ENCODE assay signal across 8 cellular contexts in the genomic region with DNA sequence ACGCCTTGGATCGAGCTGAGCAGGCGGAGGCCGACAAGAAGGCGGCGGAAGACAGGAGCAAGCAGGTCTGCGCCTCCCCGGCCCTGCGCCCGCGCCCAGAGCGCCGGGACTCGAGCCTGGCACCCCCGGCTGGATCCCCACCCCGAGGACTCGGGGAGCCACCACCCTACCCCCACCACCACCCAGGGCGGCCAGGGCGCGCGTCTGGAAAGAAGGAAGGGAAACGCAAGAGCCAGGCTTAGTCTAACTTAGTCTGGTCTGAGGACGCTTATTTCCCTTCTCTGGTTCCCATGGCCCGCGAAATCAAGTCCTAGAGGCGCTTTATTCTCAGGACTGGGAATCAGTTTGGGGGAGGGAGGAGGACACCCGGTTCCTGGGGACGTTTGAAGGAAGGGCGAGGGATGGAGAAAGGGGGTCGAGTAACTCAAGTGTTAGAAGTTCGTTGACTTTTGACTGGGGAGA. TPM values are rescaled to one million over a fixed set of nuclear protein-coding genes. Genes with fewer than 3 reads are reported as not detected.
DNase-seq lines count a peak whose midpoint lies in the region; ATAC-seq and TF ChIP-seq lines count a peak whose summit lies in the region.

No MANE protein-coding gene starts in this region.

- H3K4me1 Mint-ChIP-seq in MCF 10A (ENCODE audit: insufficient read depth, unreplicated experiment): peaks cover 35% of the 10 kb centered on the region

- DNase-seq in SIG-M5 treated with dmso at 0.1 percent for 504 hours (lab: John Stamatoyannopoulos, UW; ENCODE audit: unreplicated experiment): peak; percentile 20
- no peak for DNase-seq in SIG-M5 (lab: John Stamatoyannopoulos, UW)
- peak; percentile 40 for DNase-seq in MCF 10A (ENCODE audit: unreplicated experiment)
- no peak for DNase-seq in left lobe of liver (ENCODE audit: low spot score)
- DNase-seq in suprapubic skin (ENCODE audit: low spot score in 2 of 2): no peak
- DNase-seq in NCI-H187 treated with DMSO at 0.1 percent for 48 hours (lab: John Stamatoyannopoulos, UW): no peak
- no peak for DNase-seq in HPDE6-E6E7 (ENCODE audit: extremely low spot score)

- no peak for TF ChIP-seq CTCF in MCF 10A (IDR thresholded peaks at IDR 0.05; ENCODE audit: unreplicated experiment)
- no peak for TF ChIP-seq CTCF in suprapubic skin (IDR thresholded peaks at IDR 0.05)

- peaks cover 8% of the 10 kb centered on the region for H3K36me3 Mint-ChIP-seq in MCF 10A (ENCODE audit: insufficient read depth, unreplicated experiment)

- peaks cover 57% of the 10 kb centered on the region for H3K4me1 ChIP-seq in suprapubic skin

- CTCF ChIA-PET in MCF 10A (lab: Yijun Ruan, JAX): interaction anchor here (7.7 kb wide), 1 partner anchor 49 kb away, joined by 109 read pairs; no protein-coding TSS in a partner anchor

- H3K27ac Mint-ChIP-seq in MCF 10A (ENCODE audit: low read depth, unreplicated experiment): peak overlapping the region; percentile 47

- H3K9me3 Mint-ChIP-seq in MCF 10A (ENCODE audit: unreplicated experiment): no peaks in the 10 kb centered on the region

- no peak for TF ChIP-seq EP300 in suprapubic skin (IDR thresholded peaks at IDR 0.05)

- no TSS peak for BruUV-seq in MCF 10A (replicated peaks; lab: Mats Ljungman, UMichigan)

- intact Hi-C loops in MCF 10A (cut with micrococcal nuclease): no loop called here

- peaks cover 45% of the 10 kb centered on the region for H3K27me3 ChIP-seq in suprapubic skin

- under 1% methylated on average over 14 of the region's 31 CpGs for WGBS in suprapubic skin

- TF ChIP-seq POLR2A in suprapubic skin (IDR thresholded peaks at IDR 0.05): no peak

- POLR2A ChIA-PET in MCF 10A (lab: Yijun Ruan, JAX): interaction anchor here (0.6 to 1.4 kb wide), 2 partner anchors 24 to 46 kb away, joined by 3 read pairs; no protein-coding TSS in a partner anchor

- H3K27ac ChIP-seq in suprapubic skin: peak overlapping the region; percentile 81

- H3K4me3 ChIP-seq in suprapubic skin: peak overlapping the region; percentile 97

- peak overlapping the region; percentile 92 for H3K4me3 Mint-ChIP-seq in MCF 10A (ENCODE audit: unreplicated experiment)

- no peaks in the 10 kb centered on the region for H3K9me3 ChIP-seq in suprapubic skin

- H3K36me3 ChIP-seq in suprapubic skin: no peaks in the 10 kb centered on the region

- no peaks in the 10 kb centered on the region for H3K27me3 Mint-ChIP-seq in MCF 10A (ENCODE audit: insufficient read depth, unreplicated experiment)

- ATAC-seq in left lobe of liver (peak; percentile 10), GM21390 (IDR thresholded peaks at IDR 0.05; ENCODE audit: unreplicated experiment) (no peak)

RNA-seq across cellular contexts. Expression of a gene that starts 0.4 kb away (rescaled TPM):
- 67.8 and 70.4 TPM in 2 replicates for total RNA-seq in MCF 10A (2022)
- 52.6 TPM for total RNA-seq in left lobe of liver
- total RNA-seq in suprapubic skin: 100 to 1,000 TPM in 3 of 4 donors, 10 to 100 TPM in 1; 85.4 to 182 (median 127) TPM

Comparison
In these comparisons a context has a peak if more than half of its experiments do, and no peak if none do; other contexts are left out.
1. DNase-seq: peak in SIG-M5 treated with dmso at 0.1 percent for 504 hours (single experiment) and MCF 10A (single experiment); none in SIG-M5 (single experiment), left lobe of liver (single experiment), suprapubic skin (0 of 2), NCI-H187 treated with DMSO at 0.1 percent for 48 hours (single experiment) and HPDE6-E6E7 (single experiment).